In genomic region chr14:24376448-24377070, GRCh38 we compare ENCODE assay signal across 2 cellular contexts.
A peak's percentile ranks its signal among the peaks of the same experiment; 100 is the strongest.
TF ChIP-seq lines count a peak whose summit lies in the region.

No MANE protein-coding gene starts in this region.

TF ChIP-seq in HEK293, 187 proteins besides CTCF, POLR2A, EP300 and RAD21:
- TF ChIP-seq PRDM10 (tag by site-specific recombination; IDR thresholded peaks at IDR 0.05) (peak; percentile 56), ZEB2 (tag by site-specific recombination; IDR thresholded peaks at IDR 0.05) (no peak), ZBTB8A (tag by site-specific recombination; IDR thresholded peaks at IDR 0.05) (0 out of 2 replicates have a peak, but pooled peaks have one; percentile 0), PRDM2 (tag by site-specific recombination; IDR thresholded peaks at IDR 0.05; ENCODE audit: borderline replicate concordance) (no peak)

TF ChIP-seq in K562, 482 proteins besides CTCF, POLR2A, EP300 and RAD21:
- TF ChIP-seq IFI16 (CRISPR knock-in tag; IDR thresholded peaks at IDR 0.05): no peak
- no peak for TF ChIP-seq IRF1 (CRISPR knock-in tag; IDR thresholded peaks at IDR 0.05; ENCODE audit: borderline replicate concordance)
- TF ChIP-seq SIN3B (IDR thresholded peaks at IDR 0.05; ENCODE audit: low read depth): no peak
- peak; percentile 11 for TF ChIP-seq PRDM10 (IDR thresholded peaks at IDR 0.05; ENCODE audit: partially characterized antibody)
- no peak for TF ChIP-seq HDAC6 (IDR thresholded peaks at IDR 0.05; ENCODE audit: low read depth, low read length)
